ENCODE assay signal across 2 cellular contexts in genomic region chrX:78753571-78753970, GRCh38.
TF ChIP-seq lines count a peak whose summit lies in the region.

No MANE protein-coding gene starts in this region.

TF ChIP-seq in A549, 52 proteins besides CTCF, POLR2A, EP300 and RAD21 (continued from another document):
- TF ChIP-seq PHF8 (IDR thresholded peaks at IDR 0.05; ENCODE audit: borderline replicate concordance, low read depth): no peak
- TF ChIP-seq EHMT2 (IDR thresholded peaks at IDR 0.05; ENCODE audit: low read depth): no peak
- no peak for TF ChIP-seq NFE2L2 (conservative IDR thresholded peaks at IDR 0.05; ENCODE audit: low read length)
- TF ChIP-seq JUNB (IDR thresholded peaks at IDR 0.05): no peak

TF ChIP-seq in GM12878, 131 proteins besides CTCF, POLR2A, EP300 and RAD21 (continued from another document):
- no peak for TF ChIP-seq RELB (IDR thresholded peaks at IDR 0.05; ENCODE audit: low read depth)
- TF ChIP-seq RCOR1 (conservative IDR thresholded peaks at IDR 0.05; ENCODE audit: low read depth, low read length): no peak
- no peak for TF ChIP-seq IRF3 (IDR thresholded peaks at IDR 0.05)
- no peak for TF ChIP-seq CREM (IDR thresholded peaks at IDR 0.05; ENCODE audit: low read depth)
- no peak for TF ChIP-seq EZH2 (IDR thresholded peaks at IDR 0.05; ENCODE audit: borderline replicate concordance, control insufficient read depth, low read depth, low read length)
- TF ChIP-seq RELA (IDR thresholded peaks at IDR 0.05; ENCODE audit: borderline replicate concordance, partially characterized antibody): no peak
- TF ChIP-seq NR2C1 (IDR thresholded peaks at IDR 0.05): no peak
- no peak for TF ChIP-seq DPF2 (IDR thresholded peaks at IDR 0.05)
- no peak for TF ChIP-seq REST (IDR thresholded peaks at IDR 0.05; ENCODE audit: low read depth, low read length)
- TF ChIP-seq, protein P1, sequence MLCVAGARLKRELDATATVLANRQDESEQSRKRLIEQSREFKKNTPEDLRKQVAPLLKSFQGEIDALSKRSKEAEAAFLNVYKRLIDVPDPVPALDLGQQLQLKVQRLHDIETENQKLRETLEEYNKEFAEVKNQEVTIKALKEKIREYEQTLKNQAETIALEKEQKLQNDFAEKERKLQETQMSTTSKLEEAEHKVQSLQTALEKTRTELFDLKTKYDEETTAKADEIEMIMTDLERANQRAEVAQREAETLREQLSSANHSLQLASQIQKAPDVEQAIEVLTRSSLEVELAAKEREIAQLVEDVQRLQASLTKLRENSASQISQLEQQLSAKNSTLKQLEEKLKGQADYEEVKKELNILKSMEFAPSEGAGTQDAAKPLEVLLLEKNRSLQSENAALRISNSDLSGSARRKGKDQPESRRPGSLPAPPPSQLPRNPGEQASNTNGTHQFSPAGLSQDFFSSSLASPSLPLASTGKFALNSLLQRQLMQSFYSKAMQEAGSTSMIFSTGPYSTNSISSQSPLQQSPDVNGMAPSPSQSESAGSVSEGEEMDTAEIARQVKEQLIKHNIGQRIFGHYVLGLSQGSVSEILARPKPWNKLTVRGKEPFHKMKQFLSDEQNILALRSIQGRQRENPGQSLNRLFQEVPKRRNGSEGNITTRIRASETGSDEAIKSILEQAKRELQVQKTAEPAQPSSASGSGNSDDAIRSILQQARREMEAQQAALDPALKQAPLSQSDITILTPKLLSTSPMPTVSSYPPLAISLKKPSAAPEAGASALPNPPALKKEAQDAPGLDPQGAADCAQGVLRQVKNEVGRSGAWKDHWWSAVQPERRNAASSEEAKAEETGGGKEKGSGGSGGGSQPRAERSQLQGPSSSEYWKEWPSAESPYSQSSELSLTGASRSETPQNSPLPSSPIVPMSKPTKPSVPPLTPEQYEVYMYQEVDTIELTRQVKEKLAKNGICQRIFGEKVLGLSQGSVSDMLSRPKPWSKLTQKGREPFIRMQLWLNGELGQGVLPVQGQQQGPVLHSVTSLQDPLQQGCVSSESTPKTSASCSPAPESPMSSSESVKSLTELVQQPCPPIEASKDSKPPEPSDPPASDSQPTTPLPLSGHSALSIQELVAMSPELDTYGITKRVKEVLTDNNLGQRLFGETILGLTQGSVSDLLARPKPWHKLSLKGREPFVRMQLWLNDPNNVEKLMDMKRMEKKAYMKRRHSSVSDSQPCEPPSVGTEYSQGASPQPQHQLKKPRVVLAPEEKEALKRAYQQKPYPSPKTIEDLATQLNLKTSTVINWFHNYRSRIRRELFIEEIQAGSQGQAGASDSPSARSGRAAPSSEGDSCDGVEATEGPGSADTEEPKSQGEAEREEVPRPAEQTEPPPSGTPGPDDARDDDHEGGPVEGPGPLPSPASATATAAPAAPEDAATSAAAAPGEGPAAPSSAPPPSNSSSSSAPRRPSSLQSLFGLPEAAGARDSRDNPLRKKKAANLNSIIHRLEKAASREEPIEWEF (IDR thresholded peaks at IDR 0.05; ENCODE audit: insufficient replicate concordance, low read depth, low read length): no peak
- no peak for TF ChIP-seq TCF7 (IDR thresholded peaks at IDR 0.05; ENCODE audit: borderline replicate concordance)
- TF ChIP-seq NR2F1 (conservative IDR thresholded peaks at IDR 0.05): no peak
- no peak for TF ChIP-seq PML (IDR thresholded peaks at IDR 0.05; ENCODE audit: low read length)
